In the genomic region with DNA sequence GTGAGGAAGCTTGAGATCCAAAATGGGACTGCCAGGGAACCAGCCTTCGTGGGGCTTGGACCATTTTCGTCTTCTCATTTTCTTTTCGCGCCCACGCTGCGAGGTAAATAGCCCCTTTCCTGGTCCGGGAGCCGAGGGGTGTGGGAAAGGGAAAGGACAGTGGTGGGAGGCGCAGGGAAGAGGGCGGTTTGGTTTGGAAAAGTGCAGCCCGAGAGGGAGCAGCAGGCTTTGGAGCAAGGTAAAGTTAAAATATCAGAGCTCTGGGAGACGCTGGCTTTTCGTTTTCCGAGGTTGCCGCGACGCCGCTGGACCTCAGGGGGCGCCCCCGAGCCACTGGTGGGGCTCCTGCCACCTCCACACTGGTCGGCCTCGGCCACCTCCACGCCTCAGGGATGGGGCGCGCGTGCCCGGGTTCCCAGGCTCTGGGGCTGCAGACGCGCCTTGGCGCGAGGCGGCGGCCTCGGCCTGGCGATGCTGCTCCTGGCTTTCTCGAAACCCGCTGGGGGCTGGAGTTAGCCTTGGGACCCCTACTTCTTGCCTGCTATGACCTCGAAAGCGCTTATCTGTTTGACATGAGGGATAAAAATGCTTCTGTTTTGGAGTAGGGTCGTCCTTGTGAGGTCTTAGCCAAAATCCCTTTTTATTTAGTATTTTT, we compare ENCODE assay signal across 7 cellular contexts. TPM values are rescaled to one million over a fixed set of nuclear protein-coding genes. Genes with fewer than 3 reads are reported as not detected.
DNase-seq lines count a peak whose midpoint lies in the region; ATAC-seq and TF ChIP-seq lines count a peak whose summit lies in the region.

No MANE protein-coding gene starts in this region.

- no peaks in the 10 kb centered on the region for H3K4me1 Mint-ChIP-seq in natural killer cell

- H3K27ac Mint-ChIP-seq in natural killer cell, result no peak overlapping the region

- DNase-seq in RPMI8226, result peak; percentile 21
- peak; percentile 72 to 92 for DNase-seq in foreskin fibroblast
- DNase-seq in natural killer cell, result no peak
- DNase-seq in OCI-M2 (lab: John Stamatoyannopoulos, UW; ENCODE audit: unreplicated experiment), result no peak

- H3K4me3 ChIP-seq in GM12875 (ENCODE audit: low read depth, low read length) (no peak overlapping the region), foreskin fibroblast (ENCODE audit: low read depth in 1 of 2, low read length in 2 of 2) (peak overlapping the region; percentile 77 to 82)

- H3K27me3 Mint-ChIP-seq in natural killer cell (ENCODE audit: low read depth in 2 of 2), result peaks cover 2 to 27% of the 10 kb centered on the region in 2 donors

- no peaks in the 10 kb centered on the region for H3K9me3 Mint-ChIP-seq in natural killer cell

- TF ChIP-seq CTCF in GM12875 (IDR thresholded peaks at IDR 0.05; ENCODE audit: borderline replicate concordance, insufficient read depth, low read depth, low read length), result peak; percentile 63
- peak; percentile 85 for TF ChIP-seq CTCF in foreskin fibroblast (IDR thresholded peaks at IDR 0.05; ENCODE audit: low read depth, low read length)
- TF ChIP-seq CTCF in natural killer cell (IDR thresholded peaks at IDR 0.05), result no peak

- no peaks in the 10 kb centered on the region for H3K36me3 Mint-ChIP-seq in natural killer cell

- H3K4me3 Mint-ChIP-seq in natural killer cell, result no peak overlapping the region

- intact Hi-C loops in natural killer cell (cut with micrococcal nuclease), result no loop called here

- ATAC-seq in natural killer cell (peak in 2 of 3 donors; percentile 45 to 47), GM21526 (IDR thresholded peaks at IDR 0.05; ENCODE audit: low FRiP score, unreplicated experiment) (no peak), GM21825 (IDR thresholded peaks at IDR 0.05; ENCODE audit: unreplicated experiment) (no peak)

RNA-seq across cellular contexts. Expression of a gene that starts 3.2 kb away (rescaled TPM):
- total RNA-seq in natural killer cell, result 1 to 10 TPM; 1.0 to 2.9 (median 2.5) TPM

Comparison
In these comparisons a context has a peak if more than half of its experiments do, and no peak if none do; other contexts are left out.
1. DNase-seq: peak in RPMI8226 (single experiment) and foreskin fibroblast (2 of 2); none in natural killer cell (single experiment) and OCI-M2 (single experiment).
2. ATAC-seq: peak in natural killer cell (2 of 3); none in GM21526 (single experiment) and GM21825 (single experiment).